ENCODE assay signal across 14 cellular contexts in the genomic region with DNA sequence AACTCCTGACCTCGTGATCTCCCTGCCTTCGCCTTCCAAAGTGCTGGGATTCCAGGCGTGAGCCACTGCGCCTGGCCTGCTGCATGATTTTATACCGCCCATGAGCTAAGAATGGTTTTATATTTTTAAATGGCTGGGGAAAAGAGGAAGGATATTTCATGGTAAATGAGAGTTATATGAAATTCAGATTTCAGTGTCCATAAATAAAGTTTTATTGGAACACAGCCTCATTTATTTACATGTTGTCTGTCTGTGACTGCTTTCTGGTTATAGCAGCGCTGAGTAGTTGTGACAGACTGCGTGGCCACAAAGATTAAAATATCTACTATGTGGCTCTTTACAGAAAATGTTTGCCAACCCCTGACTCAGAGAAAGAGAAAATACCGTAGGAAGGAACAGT. TPM values are rescaled to one million over a fixed set of nuclear protein-coding genes. Genes with fewer than 3 reads are reported as not detected.
DNase-seq lines count a peak whose midpoint lies in the region; ATAC-seq, FAIRE-seq and TF ChIP-seq lines count a peak whose summit lies in the region.
"Had no signal": no experiment of that assay in that cellular context is flagged by ENCODE, and none has a peak within 500 bp of the region (broad histone marks: within the 10 kb centered on the region; RNA-seq: fewer than 3 reads in every experiment).

No MANE protein-coding gene starts in this region.

- TF ChIP-seq CTCF in HepG2 (CRISPR knock-in tag; IDR thresholded peaks at IDR 0.05) (no peak), right lobe of liver (IDR thresholded peaks at IDR 0.05) (no peak), VCaP (conservative IDR thresholded peaks at IDR 0.05) (no peak), glutamatergic neuron (IDR thresholded peaks at IDR 0.05; ENCODE audit: partially characterized antibody, unreplicated experiment) (no peak), GM13976 (IDR thresholded peaks at IDR 0.05; ENCODE audit: borderline replicate concordance, control extremely low read depth, extremely low read depth, insufficient read depth, missing control alignments) (no peak)

- ATAC-seq in HepG2 (no peak), right lobe of liver (no peak), GM21360 (IDR thresholded peaks at IDR 0.05; ENCODE audit: unreplicated experiment) (no peak)
- ATAC-seq: gastroesophageal sphincter had no signal

- BruUV-seq in HepG2 (replicated peaks; lab: Mats Ljungman, UMichigan) = no TSS peak

- H3K27me3 ChIP-seq in HepG2 (ENCODE audit: control insufficient read depth in 1 of 2, insufficient read depth in 2 of 2, low read length in 2 of 2) = peaks cover 1 to 9% of the 10 kb centered on the region in 2 experiments; a peak in 2 of 5 replicates
- no peaks in the 10 kb centered on the region for H3K27me3 ChIP-seq in right lobe of liver
- H3K27me3 ChIP-seq: colonic mucosa, MG63, spleen had no signal

- intact Hi-C loops in HepG2 (cut with micrococcal nuclease; ENCODE audit: unreplicated experiment) (no loop called here), right lobe of liver (cut with DNase I) (no loop called here)

- H3K27ac ChIP-seq in HepG2 (ENCODE audit: extremely low read length, insufficient read depth, low read length) (no peak overlapping the region), right lobe of liver (no peak overlapping the region), VCaP (peak overlapping the region; percentile 96)
- H3K27ac ChIP-seq: gastroesophageal sphincter had no signal

- H3K9me3 ChIP-seq in HepG2 (ENCODE audit: low read length) (no peaks in the 10 kb centered on the region), right lobe of liver (no peaks in the 10 kb centered on the region)
- H3K9me3 ChIP-seq: colonic mucosa, gastroesophageal sphincter, MG63, spleen had no signal

- H3K9me3 Mint-ChIP-seq in glutamatergic neuron (ENCODE audit: unreplicated experiment) = peaks cover 4% of the 10 kb centered on the region

- H3K27ac Mint-ChIP-seq in glutamatergic neuron (ENCODE audit: unreplicated experiment) = peak overlapping the region; percentile 48

- H3K4me3 ChIP-seq in HepG2 (replicated peaks in 1 of 3; ENCODE audit: insufficient read depth in 1 of 3, low read depth in 2 of 3, low read length in 3 of 3) = no peak overlapping the region
- H3K4me3 ChIP-seq in right lobe of liver = no peak overlapping the region

- peaks cover 8% of the 10 kb centered on the region for H3K4me1 Mint-ChIP-seq in glutamatergic neuron (ENCODE audit: low read depth, unreplicated experiment)

- H3K9ac ChIP-seq in HepG2 (ENCODE audit: insufficient read depth, low read depth, low read length) = no peak overlapping the region

- POLR2A ChIA-PET in HepG2 (lab: Yijun Ruan, JAX) = no interaction called here

- DNase-seq in HepG2 (ENCODE audit: low spot score) (no peak), right lobe of liver (no peak), glutamatergic neuron (no peak), GM13976 (ENCODE audit: low spot score) (no peak), NCI-H1048 (lab: John Stamatoyannopoulos, UW) (no peak)
- no peak for DNase-seq in stimulated activated CD4-positive, alpha-beta T cell treated with anti-CD3 and anti-CD28 coated beads, Interleukin-12 subunit alpha, Interleukin-12 subunit beta, amount 100 ng/mL, for 4 hours
- DNase-seq: activated gamma-delta T cell treated with Interleukin-2 at 50 U/mL for 16 hours, colonic mucosa, kidney, MG63, spleen had no signal

- H3K4me3 Mint-ChIP-seq in glutamatergic neuron (ENCODE audit: unreplicated experiment) = peak overlapping the region; percentile 74

- TF ChIP-seq RAD21 in HepG2 (CRISPR knock-in tag; IDR thresholded peaks at IDR 0.05) = no peak

- no peak for FAIRE-seq in HepG2 (lab: Jason Lieb, UNC)
- FAIRE-seq: kidney had no signal

- peaks cover 25% of the 10 kb centered on the region for H3K79me2 ChIP-seq in HepG2 (ENCODE audit: insufficient read depth, low read length)

- H3K4me1 ChIP-seq in HepG2 (ENCODE audit: insufficient read depth, low read length) = peaks cover 34% of the 10 kb centered on the region
- peaks cover 0 to 8% (median 3%) of the 10 kb centered on the region in 4 donors for H3K4me1 ChIP-seq in right lobe of liver

- H2AFZ ChIP-seq in HepG2 (ENCODE audit: low read length) = no peak overlapping the region

- H4K20me1 ChIP-seq in HepG2 (ENCODE audit: insufficient read depth, low read length) = peaks cover 4% of the 10 kb centered on the region; the same call in 1 of the 2 replicates

- 96% methylated on average over 8 of the region's 8 CpGs for WGBS in HepG2 (ENCODE audit: low lambda C conversion rate)
- WGBS in right lobe of liver (ENCODE audit: insufficient coverage, low coverage, low lambda C conversion rate, missing lambda C conversion rate) = 80% methylated on average over 8 of the region's 8 CpGs

- TF ChIP-seq POLR2A in HepG2 (IDR thresholded peaks at IDR 0.05; ENCODE audit: insufficient read depth in 1 of 2, low read depth in 2 of 2, low read length in 2 of 2) (no peak), right lobe of liver (IDR thresholded peaks at IDR 0.05) (no peak)

- CTCF ChIA-PET in HepG2 (lab: Yijun Ruan, JAX; ENCODE audit: low intra/inter-chr PET ratio, low total read pairs) = no interaction called here

- H3K4me2 ChIP-seq in HepG2 (ENCODE audit: low read depth, low read length) = peak overlapping the region; percentile 93

- in situ Hi-C loops in HepG2 (cut with HindIII; ENCODE audit: extremely low pct_ligation_motif_present, low pct_unique_long_range_greater_than_20kb) (no loop called here), GM13976 (cut with MboI; ENCODE audit: low sequenced_read_pairs, unreplicated experiment) (no loop called here)

- peaks cover 11% of the 10 kb centered on the region for H3K27me3 Mint-ChIP-seq in glutamatergic neuron (ENCODE audit: unreplicated experiment)

- TF ChIP-seq EP300 in HepG2 (IDR thresholded peaks at IDR 0.05; ENCODE audit: low read depth in 2 of 2, low read length in 2 of 2) (no peak), HepG2 (CRISPR knock-in tag; IDR thresholded peaks at IDR 0.05; ENCODE audit: borderline replicate concordance) (no peak)

- H3K36me3 ChIP-seq in HepG2 (replicated peaks in 1 of 2; ENCODE audit: control insufficient read depth in 1 of 2, insufficient read depth in 2 of 2, low read length in 2 of 2) (peaks cover 14 to 38% of the 10 kb centered on the region in 2 experiments), right lobe of liver (peaks cover 0 to 39% (median 11%) of the 10 kb centered on the region in 4 donors)

- H3K36me3 Mint-ChIP-seq in glutamatergic neuron (ENCODE audit: unreplicated experiment) = no peaks in the 10 kb centered on the region

TF ChIP-seq in HepG2, 621 proteins besides CTCF, POLR2A, EP300 and RAD21 (continues in another document):
- no peak for TF ChIP-seq SMAD1 (CRISPR knock-in tag; IDR thresholded peaks at IDR 0.05; ENCODE audit: borderline replicate concordance, low read depth)

RNA-seq across cellular contexts. Expression of a gene that starts 2.2 kb away (rescaled TPM):
- total RNA-seq in HepG2 (2016; rRNA removed; fragmentation: Illumina TruSeq; extraction: Trizol) (10.5 and 21.3 TPM in 2 replicates), right lobe of liver (10 to 100 TPM; 16.1 to 20.5 (median 18.6) TPM), glutamatergic neuron (ENCODE audit: unreplicated experiment) (68.7 TPM)
- 3.5 and 3.8 TPM in 2 replicates for total RNA-seq in HepG2 (2016; cell fraction: cytosol; rRNA removed; fragmentation: Illumina TruSeq; extraction: Trizol; ENCODE audit: low read depth)
- total RNA-seq in HepG2 (2016; cell fraction: insoluble cytoplasmic fraction; rRNA removed; fragmentation: Illumina TruSeq; extraction: Trizol) = 9.6 and 18.3 TPM in 2 replicates
- 6.8 and 6.9 TPM in 2 replicates for total RNA-seq in HepG2 (2016; cell fraction: membrane; rRNA removed; fragmentation: Illumina TruSeq; extraction: Trizol)
- 22.4 and 25.4 TPM in 2 replicates for total RNA-seq in HepG2 (2016; cell fraction: nucleus; rRNA removed; fragmentation: Illumina TruSeq; extraction: Trizol)
- 8.6 and 9.5 TPM in 2 replicates for polyA plus RNA-seq in HepG2 (2011; rRNA removed)
- 8.9 and 9.3 TPM in 2 replicates for polyA plus RNA-seq in HepG2 (2011; cell fraction: cytosol; rRNA removed)
- polyA plus RNA-seq in HepG2 (2011; cell fraction: nucleus; rRNA removed) = 26.9 and 30.9 TPM in 2 replicates
- polyA plus RNA-seq in HepG2 (2012) = 13.4 and 13.9 TPM in 2 replicates
- 0.68 and 0.73 TPM in 2 replicates for polyA plus RNA-seq in HepG2 (2016; cell fraction: cytosol; fragmentation: Illumina TruSeq; extraction: Trizol; ENCODE audit: low read depth)
- polyA plus RNA-seq in HepG2 (2016; cell fraction: insoluble cytoplasmic fraction; fragmentation: Illumina TruSeq; extraction: Trizol; ENCODE audit: low read depth) = 12.7 and 17.5 TPM in 2 replicates
- 1.4 and 1.6 TPM in 2 replicates for polyA plus RNA-seq in HepG2 (2016; cell fraction: membrane; fragmentation: Illumina TruSeq; extraction: Trizol; ENCODE audit: low read depth)
- 26.9 and 27.3 TPM in 2 replicates for polyA plus RNA-seq in HepG2 (2016; cell fraction: nucleus; fragmentation: Illumina TruSeq; extraction: Trizol; ENCODE audit: insufficient read depth, low read depth)
- polyA minus RNA-seq in HepG2 (2011; rRNA and poly(A)+ RNA removed; ENCODE audit: low replicate concordance) = 41.8 and 47.7 TPM in 2 replicates
- polyA minus RNA-seq in HepG2 (2011; cell fraction: cytosol; rRNA and poly(A)+ RNA removed) = 25.9 and 27.0 TPM in 2 replicates
- 44.8 and 46.1 TPM in 2 replicates for polyA minus RNA-seq in HepG2 (2011; cell fraction: nucleus; rRNA and poly(A)+ RNA removed)

RNA-seq across cellular contexts. Expression of a gene that starts 10.7 kb away (rescaled TPM):
- total RNA-seq in HepG2 (2016; rRNA removed; fragmentation: Illumina TruSeq; extraction: Trizol) (not detected in 2 replicates), right lobe of liver (not detected), glutamatergic neuron (ENCODE audit: unreplicated experiment) (7.8 TPM)
- not detected in 2 replicates for total RNA-seq in HepG2 (2016; cell fraction: cytosol; rRNA removed; fragmentation: Illumina TruSeq; extraction: Trizol; ENCODE audit: low read depth)
- total RNA-seq in HepG2 (2016; cell fraction: insoluble cytoplasmic fraction; rRNA removed; fragmentation: Illumina TruSeq; extraction: Trizol) = not detected in 2 replicates
- total RNA-seq in HepG2 (2016; cell fraction: membrane; rRNA removed; fragmentation: Illumina TruSeq; extraction: Trizol) = not detected in 2 replicates
- not detected in 2 replicates for total RNA-seq in HepG2 (2016; cell fraction: nucleus; rRNA removed; fragmentation: Illumina TruSeq; extraction: Trizol)
- not detected in 2 replicates for polyA plus RNA-seq in HepG2 (2011; rRNA removed)
- not detected in 2 replicates for polyA plus RNA-seq in HepG2 (2011; cell fraction: cytosol; rRNA removed)
- polyA plus RNA-seq in HepG2 (2011; cell fraction: nucleus; rRNA removed) = not detected in 2 replicates
- polyA plus RNA-seq in HepG2 (2012) = not detected in 2 replicates
- polyA plus RNA-seq in HepG2 (2016; cell fraction: cytosol; fragmentation: Illumina TruSeq; extraction: Trizol; ENCODE audit: low read depth) = not detected in 2 replicates
- not detected in 2 replicates for polyA plus RNA-seq in HepG2 (2016; cell fraction: insoluble cytoplasmic fraction; fragmentation: Illumina TruSeq; extraction: Trizol; ENCODE audit: low read depth)
- polyA plus RNA-seq in HepG2 (2016; cell fraction: membrane; fragmentation: Illumina TruSeq; extraction: Trizol; ENCODE audit: low read depth) = not detected in 2 replicates
- not detected in 2 replicates for polyA plus RNA-seq in HepG2 (2016; cell fraction: nucleus; fragmentation: Illumina TruSeq; extraction: Trizol; ENCODE audit: insufficient read depth, low read depth)
- polyA minus RNA-seq in HepG2 (2011; rRNA and poly(A)+ RNA removed; ENCODE audit: low replicate concordance) = not detected in 2 replicates
- polyA minus RNA-seq in HepG2 (2011; cell fraction: cytosol; rRNA and poly(A)+ RNA removed) = not detected in 2 replicates
- polyA minus RNA-seq in HepG2 (2011; cell fraction: nucleus; rRNA and poly(A)+ RNA removed) = not detected in 2 replicates
